8 cellular contexts compared by ENCODE assay signal in the genomic region with DNA sequence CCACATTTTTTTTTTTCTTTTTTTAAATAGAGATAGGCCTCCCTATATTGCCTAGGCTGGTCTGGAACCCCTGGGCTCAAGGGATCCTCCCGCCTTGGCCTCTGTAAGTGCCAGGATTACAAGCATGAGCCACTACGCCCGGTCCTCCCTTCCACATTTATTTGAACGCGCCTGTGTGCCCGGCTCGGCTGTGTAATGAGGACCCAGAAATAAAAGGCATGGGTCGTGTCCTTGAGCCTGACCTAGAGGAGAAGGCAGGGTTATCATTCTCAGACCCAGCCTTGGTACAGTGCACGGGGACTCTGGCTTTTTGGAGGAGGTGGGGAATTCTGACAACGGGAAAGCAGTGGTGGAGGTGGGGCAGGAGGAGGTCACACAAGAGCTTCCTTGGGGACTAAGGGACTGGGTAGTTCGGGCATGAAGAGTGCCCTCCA.
DNase-seq lines count a peak whose midpoint lies in the region; ATAC-seq and TF ChIP-seq lines count a peak whose summit lies in the region.

No MANE protein-coding gene starts in this region.

- no peaks in the 10 kb centered on the region for H3K9me3 ChIP-seq in HAP-1

- DNase-seq in AG20443 (ENCODE audit: low spot score) (peak; percentile 8), HAP-1 (ENCODE audit: low spot score in 2 of 2) (peak; percentile 16 to 40), glomerular visceral epithelial cell (ENCODE audit: extremely low spot score) (peak; percentile 18), SHP77 treated with DMSO at 0.1 percent for 48 hours (lab: John Stamatoyannopoulos, UW) (no peak)
- DNase-seq in T-helper 2 cell treated with Interferon-gamma antibody and Interleukin-4, amounts not matched to agents 5 μg/mL and 100 μg/mL, for 36 hours (ENCODE audit: low spot score) = no peak
- DNase-seq in stimulated activated effector memory CD8-positive, alpha-beta T cell treated with anti-CD3 and anti-CD28 coated beads, Interleukin-12 subunit alpha, Interleukin-12 subunit beta, amount 100 ng/mL, for 72 hours (ENCODE audit: low spot score in 2 of 2) = no peak
- DNase-seq in activated effector memory CD4-positive, alpha-beta T cell treated with anti-CD3 and anti-CD28 coated beads, Interleukin-2, amount 50 U/mL, for 16 hours = no peak

- no peaks in the 10 kb centered on the region for H3K27me3 ChIP-seq in HAP-1 (ENCODE audit: low read depth)

- peak overlapping the region; percentile 93 for H3K27ac Mint-ChIP-seq in T-helper 2 cell treated with Interferon-gamma antibody and Interleukin-4, amounts not matched to agents 5 μg/mL and 100 μg/mL, for 36 hours
- H3K27ac Mint-ChIP-seq in stimulated activated effector memory CD8-positive, alpha-beta T cell treated with anti-CD3 and anti-CD28 coated beads, Interleukin-12 subunit alpha, Interleukin-12 subunit beta, amount 100 ng/mL, for 72 hours = peak overlapping the region; percentile 86

- peaks cover 17% of the 10 kb centered on the region for H3K4me1 ChIP-seq in HAP-1

- no peak for TF ChIP-seq POLR2A in GM18505 (IDR thresholded peaks at IDR 0.05; ENCODE audit: borderline replicate concordance, extremely low read depth, insufficient read depth, insufficient read length)

- no peak for ATAC-seq in stimulated activated effector memory CD8-positive, alpha-beta T cell treated with anti-CD3 and anti-CD28 coated beads, Interleukin-12 subunit alpha, Interleukin-12 subunit beta, amount 100 ng/mL, for 72 hours
- no peak for ATAC-seq in GM18505 (IDR thresholded peaks at IDR 0.05; ENCODE audit: unreplicated experiment)

- in situ Hi-C loops in HAP-1 (cut with MboI; ENCODE audit: low sequenced_read_pairs) = no loop called here

- peaks cover 24% of the 10 kb centered on the region for H3K36me3 Mint-ChIP-seq in T-helper 2 cell treated with Interferon-gamma antibody and Interleukin-4, amounts not matched to agents 5 μg/mL and 100 μg/mL, for 36 hours (ENCODE audit: low read depth)
- H3K36me3 Mint-ChIP-seq in stimulated activated effector memory CD8-positive, alpha-beta T cell treated with anti-CD3 and anti-CD28 coated beads, Interleukin-12 subunit alpha, Interleukin-12 subunit beta, amount 100 ng/mL, for 72 hours = peaks cover 20% of the 10 kb centered on the region

- H3K4me3 ChIP-seq in HAP-1 = peak overlapping the region; percentile 92

- H3K36me3 ChIP-seq in HAP-1 (replicated peaks) = peaks cover 33% of the 10 kb centered on the region

- H3K9me3 Mint-ChIP-seq in T-helper 2 cell treated with Interferon-gamma antibody and Interleukin-4, amounts not matched to agents 5 μg/mL and 100 μg/mL, for 36 hours = no peaks in the 10 kb centered on the region
- no peaks in the 10 kb centered on the region for H3K9me3 Mint-ChIP-seq in stimulated activated effector memory CD8-positive, alpha-beta T cell treated with anti-CD3 and anti-CD28 coated beads, Interleukin-12 subunit alpha, Interleukin-12 subunit beta, amount 100 ng/mL, for 72 hours

- no peaks in the 10 kb centered on the region for H3K27me3 Mint-ChIP-seq in T-helper 2 cell treated with Interferon-gamma antibody and Interleukin-4, amounts not matched to agents 5 μg/mL and 100 μg/mL, for 36 hours (ENCODE audit: low read depth)

- peak overlapping the region; percentile 99 for H3K4me3 Mint-ChIP-seq in T-helper 2 cell treated with Interferon-gamma antibody and Interleukin-4, amounts not matched to agents 5 μg/mL and 100 μg/mL, for 36 hours
- H3K4me3 Mint-ChIP-seq in stimulated activated effector memory CD8-positive, alpha-beta T cell treated with anti-CD3 and anti-CD28 coated beads, Interleukin-12 subunit alpha, Interleukin-12 subunit beta, amount 100 ng/mL, for 72 hours = peak overlapping the region; percentile 90

- peaks cover 22% of the 10 kb centered on the region for H3K4me1 Mint-ChIP-seq in T-helper 2 cell treated with Interferon-gamma antibody and Interleukin-4, amounts not matched to agents 5 μg/mL and 100 μg/mL, for 36 hours (ENCODE audit: low read depth)
- peaks cover 13% of the 10 kb centered on the region for H3K4me1 Mint-ChIP-seq in stimulated activated effector memory CD8-positive, alpha-beta T cell treated with anti-CD3 and anti-CD28 coated beads, Interleukin-12 subunit alpha, Interleukin-12 subunit beta, amount 100 ng/mL, for 72 hours

Comparison
In these comparisons a context has a peak if more than half of its experiments do, and no peak if none do; other contexts are left out.
1. DNase-seq: peak in AG20443 (single experiment), HAP-1 (2 of 2) and glomerular visceral epithelial cell (single experiment); none in T-helper 2 cell treated with Interferon-gamma antibody and Interleukin-4, amounts not matched to agents 5 μg/mL and 100 μg/mL, for 36 hours (single experiment), stimulated activated effector memory CD8-positive, alpha-beta T cell treated with anti-CD3 and anti-CD28 coated beads, Interleukin-12 subunit alpha, Interleukin-12 subunit beta, amount 100 ng/mL, for 72 hours (0 of 2), SHP77 treated with DMSO at 0.1 percent for 48 hours (single experiment) and activated effector memory CD4-positive, alpha-beta T cell treated with anti-CD3 and anti-CD28 coated beads, Interleukin-2, amount 50 U/mL, for 16 hours (single experiment).